ENCODE assay signal across 18 cellular contexts in genomic region chr5:79172269-79172668, GRCh38.
DNase-seq lines count a peak whose midpoint lies in the region; ATAC-seq and TF ChIP-seq lines count a peak whose summit lies in the region.
"Had no signal": no experiment of that assay in that cellular context is flagged by ENCODE, and none has a peak within 500 bp of the region (broad histone marks: within the 10 kb centered on the region; RNA-seq: fewer than 3 reads in every experiment).

No MANE protein-coding gene starts in this region.

- H2BK15ac ChIP-seq in H9 (ENCODE audit: low read depth, low read length): no peak overlapping the region

- no peaks in the 10 kb centered on the region for H3K36me3 Mint-ChIP-seq in H9 (ENCODE audit: insufficient read depth in 1 of 3, low read depth in 3 of 3)
- no peaks in the 10 kb centered on the region for H3K36me3 Mint-ChIP-seq in activated T-cell treated with anti-CD3 and anti-CD28 coated beads, Interleukin-2, amount 50 U/mL, for 4 hours (ENCODE audit: insufficient read depth)

- H3T11ph ChIP-seq in H9 (ENCODE audit: low read length): no peak overlapping the region

- no peak overlapping the region for H2BK12ac ChIP-seq in H9 (ENCODE audit: insufficient read length, low read depth, low read length)

- H3K4me3 ChIP-seq in brain microvascular endothelial cell (ENCODE audit: low read depth, low read length): no peak overlapping the region
- no peak overlapping the region for H3K4me3 ChIP-seq in gastroesophageal sphincter
- H3K4me3 ChIP-seq in sigmoid colon: no peak overlapping the region

- no peak overlapping the region for H3K9ac ChIP-seq in H9 (ENCODE audit: extremely low read depth, insufficient read length, low read length)

- H4K5ac ChIP-seq in H9 (ENCODE audit: insufficient read length, low read depth, low read length): no peak overlapping the region

- DNase-seq in H9 (no peak), brain microvascular endothelial cell (peak; percentile 9), sigmoid colon (no peak), HT-29 (ENCODE audit: low spot score) (no peak), NCI-H345 treated with DMSO at 0.1 percent for 48 hours (lab: John Stamatoyannopoulos, UW; ENCODE audit: unreplicated experiment) (no peak)
- no peak for DNase-seq in activated T-cell treated with anti-CD3 and anti-CD28 coated beads, Interleukin-2, amount 50 U/mL, for 4 hours
- DNase-seq: ACHN; Calu3; CD4-positive, alpha-beta T cell; DMS53; KG1; NCI-H1436; NCI-H2029 treated with DMSO at 0.1 percent for 48 hours; NCI-H524 had no signal

- no peak overlapping the region for H2BK5ac ChIP-seq in H9 (ENCODE audit: insufficient read length, low read length)

- H2BK20ac ChIP-seq in H9 (ENCODE audit: low read depth, low read length, poor library complexity, severe bottlenecking): no peak overlapping the region

- no CpG with 5 or more reads among the region's 1 CpG for WGBS in H9 (ENCODE audit: extremely low coverage, insufficient read length, low lambda C conversion rate)
- WGBS in gastroesophageal sphincter (ENCODE audit: low coverage in 1 of 2), 2 donors: 50% methylated on average over 1 of the region's 1 CpG; no CpG with 5 or more reads in 1 of the 2 donors
- WGBS in sigmoid colon, 2 donors: 77 to 85% methylated on average over 1 of the region's 1 CpG

- H3K27ac ChIP-seq in H9 (ENCODE audit: insufficient read length, low read depth, low read length) (no peak overlapping the region), brain microvascular endothelial cell (no peak overlapping the region), gastroesophageal sphincter (peak overlapping the region; percentile 55 to 72 (median 56)), sigmoid colon (peak overlapping the region; percentile 33 to 68 (median 49))

- TF ChIP-seq EP300 in gastroesophageal sphincter (IDR thresholded peaks at IDR 0.05) (no peak), sigmoid colon (IDR thresholded peaks at IDR 0.05) (no peak)

- H3K23me2 ChIP-seq in H9 (ENCODE audit: insufficient read length, low read depth, low read length, poor library complexity, severe bottlenecking): no peaks in the 10 kb centered on the region

- no peak overlapping the region for H3K56ac ChIP-seq in H9 (ENCODE audit: insufficient read length, low read depth, low read length)

- H4K91ac ChIP-seq in H9 (ENCODE audit: insufficient read length, low read depth, low read length): no peak overlapping the region

- peak overlapping the region; percentile 73 for H2AFZ ChIP-seq in H9 (ENCODE audit: low read length)

- H3K9me3 ChIP-seq in H9 (ENCODE audit: control insufficient read depth, low read depth, low read length) (no peaks in the 10 kb centered on the region), gastroesophageal sphincter (no peaks in the 10 kb centered on the region), sigmoid colon (no peaks in the 10 kb centered on the region)

- H3K4me1 ChIP-seq in H9 (ENCODE audit: insufficient read depth, low read length): no peaks in the 10 kb centered on the region; the same call in 1 of the 2 replicates
- peaks cover 0 to 32% (median 6%) of the 10 kb centered on the region in 3 donors for H3K4me1 ChIP-seq in gastroesophageal sphincter
- peaks cover 0 to 27% (median 13%) of the 10 kb centered on the region in 4 donors for H3K4me1 ChIP-seq in sigmoid colon

- H3K79me1 ChIP-seq in H9 (ENCODE audit: insufficient read depth, low read depth, low read length, poor library complexity, severe bottlenecking): no peaks in the 10 kb centered on the region

- peaks cover 16 to 22% of the 10 kb centered on the region in 2 experiments for H3K4me1 Mint-ChIP-seq in H9
- no peaks in the 10 kb centered on the region for H3K4me1 Mint-ChIP-seq in activated T-cell treated with anti-CD3 and anti-CD28 coated beads, Interleukin-2, amount 50 U/mL, for 4 hours (ENCODE audit: low read depth)
- H3K4me1 Mint-ChIP-seq: B cell had no signal

- TF ChIP-seq CTCF in H9 (conservative IDR thresholded peaks at IDR 0.05) (no peak), brain microvascular endothelial cell (IDR thresholded peaks at IDR 0.05; ENCODE audit: low read depth, low read length, missing control alignments) (no peak), gastroesophageal sphincter (IDR thresholded peaks at IDR 0.05) (no peak), sigmoid colon (IDR thresholded peaks at IDR 0.05) (no peak)

- no peaks in the 10 kb centered on the region for H3K36me3 ChIP-seq in brain microvascular endothelial cell (replicated peaks)
- H3K36me3 ChIP-seq in gastroesophageal sphincter: no peaks in the 10 kb centered on the region
- no peaks in the 10 kb centered on the region for H3K36me3 ChIP-seq in sigmoid colon

- no peaks in the 10 kb centered on the region for H3K27me3 ChIP-seq in H9 (ENCODE audit: insufficient read depth, low read length)
- no peaks in the 10 kb centered on the region for H3K27me3 ChIP-seq in brain microvascular endothelial cell (replicated peaks)
- H3K27me3 ChIP-seq in gastroesophageal sphincter: no peaks in the 10 kb centered on the region
- H3K27me3 ChIP-seq in sigmoid colon: no peaks in the 10 kb centered on the region

- no peak overlapping the region for H3K4me3 Mint-ChIP-seq in H9
- H3K4me3 Mint-ChIP-seq in activated T-cell treated with anti-CD3 and anti-CD28 coated beads, Interleukin-2, amount 50 U/mL, for 4 hours: no peak overlapping the region
- H3K4me3 Mint-ChIP-seq: B cell; CD4-positive, alpha-beta T cell had no signal

- H3K27me3 Mint-ChIP-seq in H9 (ENCODE audit: low read depth): no peaks in the 10 kb centered on the region
- no peaks in the 10 kb centered on the region for H3K27me3 Mint-ChIP-seq in activated T-cell treated with anti-CD3 and anti-CD28 coated beads, Interleukin-2, amount 50 U/mL, for 4 hours (ENCODE audit: low read depth)
- H3K27me3 Mint-ChIP-seq: B cell; CD4-positive, alpha-beta T cell had no signal

- no peak overlapping the region for H4K8ac ChIP-seq in H9 (replicated peaks; ENCODE audit: insufficient read length, low read depth, low read length)

- in situ Hi-C loops in brain microvascular endothelial cell (cut with HindIII; ENCODE audit: low pct_ligation_motif_present, low sequenced_read_pairs): no loop called here

- no peak overlapping the region for H2BK120ac ChIP-seq in H9 (ENCODE audit: low read depth, low read length, poor library complexity, severe bottlenecking)

- H2AK5ac ChIP-seq in H9 (ENCODE audit: insufficient read length, low read length): no peak overlapping the region

- intact Hi-C loops in sigmoid colon (cut with DNase I): no loop called here

- peak overlapping the region; percentile 59 to 76 (median 66); a peak in 2 of 7 replicates for H3K27ac Mint-ChIP-seq in H9
- H3K27ac Mint-ChIP-seq: B cell; CD4-positive, alpha-beta T cell had no signal

- H3K4ac ChIP-seq in H9 (ENCODE audit: low read depth, low read length): no peak overlapping the region

- no peak overlapping the region for H3K14ac ChIP-seq in H9 (ENCODE audit: insufficient read depth, low read length)

- no peaks in the 10 kb centered on the region for H3K9me3 Mint-ChIP-seq in H9
- H3K9me3 Mint-ChIP-seq in activated T-cell treated with anti-CD3 and anti-CD28 coated beads, Interleukin-2, amount 50 U/mL, for 4 hours: no peaks in the 10 kb centered on the region
- H3K9me3 Mint-ChIP-seq: CD4-positive, alpha-beta T cell had no signal

- H3K4me2 ChIP-seq in H9 (ENCODE audit: insufficient read depth, insufficient read length, low read length): no peak overlapping the region

- H4K20me1 ChIP-seq in H9 (ENCODE audit: control insufficient read depth, insufficient read depth, insufficient read length): no peaks in the 10 kb centered on the region

- TF ChIP-seq POLR2A in gastroesophageal sphincter (IDR thresholded peaks at IDR 0.05): no peak
- no peak for TF ChIP-seq POLR2A in sigmoid colon (IDR thresholded peaks at IDR 0.05)

- no peak overlapping the region for H3K18ac ChIP-seq in H9 (ENCODE audit: insufficient read length, low read depth, low read length)

- H3K79me2 ChIP-seq in H9 (ENCODE audit: insufficient read depth, low read length): no peaks in the 10 kb centered on the region

- H3K23ac ChIP-seq in H9 (ENCODE audit: insufficient read length, low read depth, low read length): no peak overlapping the region

- ATAC-seq in gastroesophageal sphincter (no peak), GM19455 (IDR thresholded peaks at IDR 0.05; ENCODE audit: unreplicated experiment) (no peak)
- no peak for ATAC-seq in activated T-cell treated with anti-CD3 and anti-CD28 coated beads, Interleukin-2, amount 50 U/mL, for 4 hours
- ATAC-seq: HCT116 had no signal

Comparison
In these comparisons a context has a peak if more than half of its experiments do, and no peak if none do; other contexts are left out.
1. H3K27ac ChIP-seq: peak in gastroesophageal sphincter (4 of 4) and sigmoid colon (4 of 4); none in H9 (single experiment) and brain microvascular endothelial cell (single experiment).